In genomic region chr22:49587987-49588386, GRCh38 we compare ENCODE assay signal across 20 cellular contexts.
"Had no signal": no experiment of that assay in that cellular context is flagged by ENCODE, and none has a peak within 500 bp of the region (broad histone marks: within the 10 kb centered on the region; RNA-seq: fewer than 3 reads in every experiment).

No MANE protein-coding gene starts in this region.

- H3K4me1 ChIP-seq: gastrocnemius medialis, heart right ventricle, neural progenitor cell, suprapubic skin, thyroid gland had no signal

- H3K9ac ChIP-seq: neural progenitor cell had no signal

- H3K27ac ChIP-seq: esophagus muscularis mucosa, gastrocnemius medialis, heart right ventricle, left lung, lower lobe of right lung, neural progenitor cell, suprapubic skin, thyroid gland had no signal

- H3K9me3 ChIP-seq: esophagus muscularis mucosa, gastrocnemius medialis, heart right ventricle, left lung, lower lobe of right lung, suprapubic skin, thyroid gland had no signal

- H3K36me3 ChIP-seq: esophagus muscularis mucosa, gastrocnemius medialis, heart right ventricle, lower lobe of right lung, neural progenitor cell, suprapubic skin, thyroid gland had no signal

- H3K27me3 ChIP-seq: gastrocnemius medialis, heart right ventricle, left lung, neural progenitor cell, thyroid gland had no signal

- H3K4me3 ChIP-seq: esophagus muscularis mucosa, gastrocnemius medialis, heart right ventricle, left lung, lower lobe of right lung, neural progenitor cell, smooth muscle cell, suprapubic skin, thyroid gland had no signal

- H2AFZ ChIP-seq: neural progenitor cell had no signal

- H3K4me2 ChIP-seq: neural progenitor cell, smooth muscle cell had no signal

- ATAC-seq: gastrocnemius medialis; heart right ventricle; left lung; lower lobe of right lung; stimulated activated effector memory CD8-positive, alpha-beta T cell treated with anti-CD3 and anti-CD28 coated beads, Interleukin-12 subunit alpha, Interleukin-12 subunit beta, amount 100 ng/mL, for 72 hours; stimulated activated naive CD8-positive, alpha-beta T cell treated with anti-CD3 and anti-CD28 coated beads, Interleukin-15, Interleukin-2, amounts not matched to agents 100 U/mL and 50 U/mL, for 24 hours had no signal

- DNase-seq: central memory CD4-positive, alpha-beta T cell; effector memory CD4-positive, alpha-beta T cell; heart right ventricle; hypothalamus; left lung; midbrain; occipital lobe; stimulated activated CD4-positive, alpha-beta T cell treated with anti-CD3 and anti-CD28 coated beads, Interleukin-4, amount 100 ng/mL, for 1 hour; stimulated activated CD8-positive, alpha-beta memory T cell treated with anti-CD3 and anti-CD28 coated beads, Interleukin-4, amount 100 ng/mL, for 48 hours; stimulated activated naive CD8-positive, alpha-beta T cell treated with anti-CD3 and anti-CD28 coated beads, Interleukin-15, Interleukin-2, amounts not matched to agents 100 U/mL and 50 U/mL, for 24 hours; thyroid gland had no signal

- FAIRE-seq: endometrium, islet of Langerhans had no signal
